Comparison of ENCODE assay signal across 1 cellular context in genomic region chr7:44177570-44178131, GRCh38.
TF ChIP-seq lines count a peak whose summit lies in the region.

No MANE protein-coding gene starts in this region.

TF ChIP-seq in A549, 52 proteins besides CTCF, POLR2A, EP300 and RAD21 (continued from another document):
- no peak for TF ChIP-seq ATOH8 (CRISPR knock-in tag; IDR thresholded peaks at IDR 0.05; ENCODE audit: low read depth)
- TF ChIP-seq PBX3 (IDR thresholded peaks at IDR 0.05) = no peak
- TF ChIP-seq SMC3 (IDR thresholded peaks at IDR 0.05) = no peak
- no peak for TF ChIP-seq HMGXB4 (CRISPR knock-in tag; IDR thresholded peaks at IDR 0.05; ENCODE audit: borderline replicate concordance)
- TF ChIP-seq E2F6 (IDR thresholded peaks at IDR 0.05; ENCODE audit: borderline replicate concordance, low read depth) = no peak
- no peak for TF ChIP-seq REST (IDR thresholded peaks at IDR 0.05)
- no peak for TF ChIP-seq TFCP2L1 (CRISPR knock-in tag; IDR thresholded peaks at IDR 0.05)
